Comparison of ENCODE assay signal across 34 cellular contexts in the genomic region with DNA sequence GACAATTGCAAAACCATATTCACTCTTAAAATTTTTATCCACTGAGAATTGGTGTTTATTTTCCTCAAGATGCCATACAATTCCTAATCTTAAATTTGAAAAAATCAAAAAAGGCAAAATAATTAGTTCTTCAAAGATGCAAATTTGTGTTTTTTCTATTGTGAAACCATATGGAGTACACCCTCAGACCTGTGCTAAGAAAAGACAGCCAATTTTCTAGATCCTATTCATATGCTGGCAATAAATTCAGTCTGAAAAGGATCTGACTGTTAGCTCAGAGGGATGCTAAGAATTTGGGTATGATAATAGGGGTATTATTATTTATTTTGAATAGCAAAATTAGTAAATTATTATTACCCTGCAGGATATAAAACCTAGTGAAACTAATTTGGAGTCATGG.
"Had no signal": no experiment of that assay in that cellular context is flagged by ENCODE, and none has a peak within 500 bp of the region (broad histone marks: within the 10 kb centered on the region; RNA-seq: fewer than 3 reads in every experiment).

No MANE protein-coding gene starts in this region.

- H3K27ac ChIP-seq: adrenal gland, body of pancreas, brain microvascular endothelial cell, breast epithelium, VCaP had no signal

- H3K4me1 ChIP-seq: adrenal gland, body of pancreas, breast epithelium had no signal

- FAIRE-seq: astrocyte, TTC549 had no signal

- DNase-seq: activated B cell treated with CpG ODN at 0.5 μM for 24 hours; activated CD4-positive, alpha-beta memory T cell treated with anti-CD3 and anti-CD28 coated beads for 36 hours; activated CD4-positive, alpha-beta T cell treated with anti-CD3 and anti-CD28 coated beads for 4 hours; activated CD4-positive, alpha-beta T cell treated with anti-CD3 and anti-CD28 coated beads, Interleukin-2, amount 10 ng/mL, durations not matched to agents 24 days and 14 days; activated CD4-positive, alpha-beta T cell treated with anti-CD3 and anti-CD28 coated beads, Interleukin-2, amount 50 U/mL, for 1 hour; activated CD4-positive, alpha-beta T cell treated with anti-CD3 and anti-CD28 coated beads, Interleukin-2, amount 50 U/mL, for 4 hours; activated CD4-positive, CD25-positive, alpha-beta regulatory T cell treated with anti-CD3 and anti-CD28 coated beads, Interleukin-2, amount 50 U/mL, for 72 hours; activated CD8-positive, alpha-beta memory T cell treated with anti-CD3 and anti-CD28 coated beads, Interleukin-2, amount 50 U/mL, for 4 hours; activated CD8-positive, alpha-beta T cell treated with anti-CD3 and anti-CD28 coated beads for 36 hours; activated effector memory CD4-positive, alpha-beta T cell treated with anti-CD3 and anti-CD28 coated beads, Interleukin-2, amount 50 U/mL, for 16 hours; activated gamma-delta T cell treated with Interleukin-2 at 50 U/mL for 16 hours; activated naive CD4-positive, alpha-beta T cell; activated naive CD4-positive, alpha-beta T cell treated with anti-CD3 and anti-CD28 coated beads for 36 hours; activated naive CD4-positive, alpha-beta T cell treated with anti-CD3 and anti-CD28 coated beads, Interleukin-2, amount 50 U/mL, for 16 hours; activated naive CD8-positive, alpha-beta T cell treated with anti-CD3 and anti-CD28 coated beads for 36 hours; activated T-cell treated with anti-CD3 and anti-CD28 coated beads for 4 hours; activated T-cell treated with anti-CD3 and anti-CD28 coated beads, Interleukin-2, amount 50 U/mL, for 1 hour; activated T-cell treated with anti-CD3 and anti-CD28 coated beads, Interleukin-2, amount 50 U/mL, for 4 hours; activated T-cell treated with anti-CD3 and anti-CD28 coated beads, Interleukin-2, amount 50 U/mL, for 72 hours; adrenal gland; amniotic stem cell; aorta; body of pancreas; brain microvascular endothelial cell; central memory CD4-positive, alpha-beta T cell; T-helper 1 cell; T-helper 2 cell; T-helper 9 cell had no signal

- H3K27me3 ChIP-seq: adrenal gland, body of pancreas, brain microvascular endothelial cell, breast epithelium had no signal

- ATAC-seq: activated CD8-positive, alpha-beta T cell treated with anti-CD3 and anti-CD28 coated beads for 36 hours; activated naive CD4-positive, alpha-beta T cell treated with anti-CD3 and anti-CD28 coated beads, Interleukin-2, amount 50 U/mL, for 72 hours; activated T-cell treated with anti-CD3 and anti-CD28 coated beads, Interleukin-2, amount 50 U/mL, for 4 hours; activated T-cell treated with anti-CD3 and anti-CD28 coated beads, Interleukin-2, amount 50 U/mL, for 72 hours; activated T-helper 17 cell treated with anti-CD3 and anti-CD28 coated beads, Interleukin-2, amount 50 U/mL, for 72 hours; body of pancreas had no signal

- H3K4me3 ChIP-seq: adrenal gland, body of pancreas, breast epithelium had no signal

- H3K36me3 ChIP-seq: adrenal gland, brain microvascular endothelial cell, breast epithelium had no signal

- H3K9me3 ChIP-seq: adrenal gland, body of pancreas, breast epithelium had no signal
